ENCODE assay signal across 16 cellular contexts in genomic region chr17:39750131-39751015, GRCh38. TPM values are rescaled to one million over a fixed set of nuclear protein-coding genes. Genes with fewer than 3 reads are reported as not detected.
DNase-seq lines count a peak whose midpoint lies in the region; ATAC-seq and TF ChIP-seq lines count a peak whose summit lies in the region.
"Had no signal": no experiment of that assay in that cellular context is flagged by ENCODE, and none has a peak within 500 bp of the region (broad histone marks: within the 10 kb centered on the region; RNA-seq: fewer than 3 reads in every experiment).

No MANE protein-coding gene starts in this region.

- peaks cover 37% of the 10 kb centered on the region for H3K4me1 Mint-ChIP-seq in mesothelial cell of epicardium

- H3K27ac ChIP-seq in BLaER1 (peak overlapping the region; percentile 40), mammary epithelial cell (ENCODE audit: insufficient read depth, low read depth, low read length) (no peak overlapping the region)

- H3K9me3 ChIP-seq in BLaER1 = no peaks in the 10 kb centered on the region
- no peaks in the 10 kb centered on the region for H3K9me3 ChIP-seq in mammary epithelial cell (replicated peaks; ENCODE audit: insufficient read depth, low read length)
- H3K9me3 ChIP-seq: esophagus squamous epithelium had no signal

- dilution Hi-C loops in mammary epithelial cell (cut with HindIII; ENCODE audit: low sequenced_read_pairs) = no loop called here

- 3% methylated on average over 5 of the region's 9 CpGs for WGBS in mammary epithelial cell (ENCODE audit: low coverage, missing lambda C conversion rate)

- no peaks in the 10 kb centered on the region for H3K9me3 Mint-ChIP-seq in mesothelial cell of epicardium
- H3K9me3 Mint-ChIP-seq: HFFc6 had no signal

- H3K27ac Mint-ChIP-seq in mesothelial cell of epicardium = peak overlapping the region; percentile 53
- H3K27ac Mint-ChIP-seq: HFFc6 had no signal

- no peaks in the 10 kb centered on the region for H3K27me3 Mint-ChIP-seq in mesothelial cell of epicardium (ENCODE audit: low read depth)
- H3K27me3 Mint-ChIP-seq: activated naive CD8-positive, alpha-beta T cell had no signal

- H3K9ac ChIP-seq in BLaER1 = no peak overlapping the region
- H3K9ac ChIP-seq in mammary epithelial cell (ENCODE audit: insufficient read depth, low read length) = no peak overlapping the region

- BruUV-seq in mammary epithelial cell (replicated peaks; lab: Mats Ljungman, UMichigan) = no TSS peak

- H3K4me3 Mint-ChIP-seq in mesothelial cell of epicardium = no peak overlapping the region
- H3K4me3 Mint-ChIP-seq: activated naive CD8-positive, alpha-beta T cell; HFFc6 had no signal

- H3K4me3 ChIP-seq in BLaER1 (no peak overlapping the region), H7 (ENCODE audit: insufficient read depth, low read depth, low read length) (no peak overlapping the region), mammary epithelial cell (replicated peaks in 1 of 3; ENCODE audit: insufficient read depth in 1 of 3, low read depth in 2 of 3, low read length in 3 of 3) (no peak overlapping the region)
- H3K4me3 ChIP-seq: esophagus squamous epithelium had no signal

- H3K36me3 ChIP-seq in BLaER1 = no peaks in the 10 kb centered on the region
- H3K36me3 ChIP-seq in H7 (replicated peaks; ENCODE audit: control insufficient read depth, insufficient read depth, low read length) = peaks cover 6% of the 10 kb centered on the region
- no peaks in the 10 kb centered on the region for H3K36me3 ChIP-seq in mammary epithelial cell (ENCODE audit: insufficient read depth, low read length)

- ATAC-seq in HG02588 (IDR thresholded peaks at IDR 0.05; ENCODE audit: unreplicated experiment) = no peak
- ATAC-seq in HG02678 (IDR thresholded peaks at IDR 0.05; ENCODE audit: unreplicated experiment) = no peak

- CTCF ChIA-PET in mammary epithelial cell (lab: Charles Lee; ENCODE audit: low non-redundant PET) = no interaction called here

- intact Hi-C loops in mammary epithelial cell (cut with micrococcal nuclease) = loop anchor here (10.0 kb wide), 2 partner anchors 204 to 546 kb away; partner anchors contain the start of gene RPL19

- H2AFZ ChIP-seq in mammary epithelial cell (ENCODE audit: low read depth, low read length) = no peak overlapping the region

- no peaks in the 10 kb centered on the region for H3K27me3 ChIP-seq in BLaER1
- H3K27me3 ChIP-seq in H7 (ENCODE audit: control insufficient read depth, insufficient read depth, low read length) = peaks cover 7% of the 10 kb centered on the region
- no peaks in the 10 kb centered on the region for H3K27me3 ChIP-seq in mammary epithelial cell (ENCODE audit: insufficient read depth, low read length)
- H3K27me3 ChIP-seq: esophagus squamous epithelium had no signal

- H3K4me1 ChIP-seq in BLaER1 (peaks cover 45% of the 10 kb centered on the region), mammary epithelial cell (ENCODE audit: insufficient read depth, low read length) (peaks cover 21% of the 10 kb centered on the region)

- peaks cover 3% of the 10 kb centered on the region for H3K36me3 Mint-ChIP-seq in mesothelial cell of epicardium
- H3K36me3 Mint-ChIP-seq: activated naive CD8-positive, alpha-beta T cell had no signal

- TF ChIP-seq CTCF in mammary epithelial cell (conservative IDR thresholded peaks at IDR 0.05 in 1 of 2, IDR thresholded peaks at IDR 0.05 in 1 of 2; ENCODE audit: extremely low read depth in 1 of 2, insufficient read depth in 1 of 2, low read depth in 1 of 2, low read length in 2 of 2) (no peak), mesothelial cell of epicardium (IDR thresholded peaks at IDR 0.05; ENCODE audit: unreplicated experiment) (no peak)

- H3K4me2 ChIP-seq in BLaER1 (0 out of 2 replicates have a peak overlapping the region, but pooled peaks have one; percentile 8), mammary epithelial cell (ENCODE audit: insufficient read depth, low read depth, low read length) (no peak overlapping the region)

- no peaks in the 10 kb centered on the region for H4K20me1 ChIP-seq in BLaER1
- H4K20me1 ChIP-seq in mammary epithelial cell (ENCODE audit: insufficient read depth, low read length) = no peaks in the 10 kb centered on the region

- in situ Hi-C loops in mammary epithelial cell (cut with MboI; ENCODE audit: low sequenced_read_pairs in 2 of 2) = loop anchor here in 1 of 2 donors (5.0 kb wide), 1 partner anchor 128 kb away; no protein-coding TSS in a partner anchor

- DNase-seq in H7 (peak; percentile 55), mammary epithelial cell (peak; percentile 20), mesothelial cell of epicardium (ENCODE audit: low spot score in 2 of 2, unreplicated experiment in 2 of 2) (no peak), NCI-H1092 treated with DMSO at 0.1 percent for 48 hours (lab: John Stamatoyannopoulos, UW) (no peak), GF-D8 (lab: John Stamatoyannopoulos, UW) (no peak)
- DNase-seq: esophagus squamous epithelium; HFFc6; KG1; NCI-H1930; NCI-H82; stimulated activated CD4-positive, alpha-beta T cell treated with anti-CD3 and anti-CD28 coated beads, Interleukin-4, amount 100 ng/mL, for 24 hours; stimulated activated naive CD4-positive, alpha-beta T cell treated with Interleukin-2 at 50 U/mL for 16 hours had no signal

- no peaks in the 10 kb centered on the region for H3K79me2 ChIP-seq in mammary epithelial cell (ENCODE audit: insufficient read depth, low read length)

RNA-seq across cellular contexts. Expression of gene GRB7, which starts 12.6 kb away (rescaled TPM):
- total RNA-seq in H7 (2014; rRNA removed; shearing (Covaris generic)) = 34.3 and 61.6 TPM in 2 replicates
- 10 to 100 TPM in 1 of 2 donors, 1 to 10 TPM in 1; 1.5 to 18.2 TPM for total RNA-seq in mammary epithelial cell
- 9.9 TPM for polyA plus RNA-seq in mammary epithelial cell
- 9.1 TPM for polyA minus RNA-seq in mammary epithelial cell
- total RNA-seq in mesothelial cell of epicardium = 44.6 to 53.3 TPM (median 46.4 TPM) in 3 replicates
- total RNA-seq: HFFc6 had no signal

RNA-seq across cellular contexts. Expression of gene MIEN1, which starts 20.0 kb away (rescaled TPM):
- total RNA-seq in H7 (2014; rRNA removed; shearing (Covaris generic)) = 47.7 and 56.1 TPM in 2 replicates
- total RNA-seq in mammary epithelial cell = 10 to 100 TPM; 10.2 to 36.8 TPM
- 47.4 TPM for polyA plus RNA-seq in mammary epithelial cell
- polyA minus RNA-seq in mammary epithelial cell = 29.8 TPM
- 35.3 to 35.9 TPM (median 35.3 TPM) in 3 replicates for total RNA-seq in mesothelial cell of epicardium

RNA-seq across cellular contexts. Expression of gene ERBB2, which starts 50.5 kb away (rescaled TPM):
- total RNA-seq in H7 (2014; rRNA removed; shearing (Covaris generic)) = 186 and 207 TPM in 2 replicates
- total RNA-seq in mammary epithelial cell = 10 to 100 TPM; 54.3 to 66.5 TPM
- 28.4 TPM for polyA plus RNA-seq in mammary epithelial cell
- polyA minus RNA-seq in mammary epithelial cell = 222 TPM
- total RNA-seq in mesothelial cell of epicardium = 141 to 146 TPM (median 142 TPM) in 3 replicates

Comparison
In these comparisons a context has a peak if more than half of its experiments do, and no peak if none do; other contexts are left out.
1. DNase-seq: peak in H7 (single experiment) and mammary epithelial cell (single experiment); none in mesothelial cell of epicardium (0 of 2), NCI-H1092 treated with DMSO at 0.1 percent for 48 hours (single experiment) and GF-D8 (single experiment).